Comparison of ENCODE assay signal across 8 cellular contexts in the genomic region with DNA sequence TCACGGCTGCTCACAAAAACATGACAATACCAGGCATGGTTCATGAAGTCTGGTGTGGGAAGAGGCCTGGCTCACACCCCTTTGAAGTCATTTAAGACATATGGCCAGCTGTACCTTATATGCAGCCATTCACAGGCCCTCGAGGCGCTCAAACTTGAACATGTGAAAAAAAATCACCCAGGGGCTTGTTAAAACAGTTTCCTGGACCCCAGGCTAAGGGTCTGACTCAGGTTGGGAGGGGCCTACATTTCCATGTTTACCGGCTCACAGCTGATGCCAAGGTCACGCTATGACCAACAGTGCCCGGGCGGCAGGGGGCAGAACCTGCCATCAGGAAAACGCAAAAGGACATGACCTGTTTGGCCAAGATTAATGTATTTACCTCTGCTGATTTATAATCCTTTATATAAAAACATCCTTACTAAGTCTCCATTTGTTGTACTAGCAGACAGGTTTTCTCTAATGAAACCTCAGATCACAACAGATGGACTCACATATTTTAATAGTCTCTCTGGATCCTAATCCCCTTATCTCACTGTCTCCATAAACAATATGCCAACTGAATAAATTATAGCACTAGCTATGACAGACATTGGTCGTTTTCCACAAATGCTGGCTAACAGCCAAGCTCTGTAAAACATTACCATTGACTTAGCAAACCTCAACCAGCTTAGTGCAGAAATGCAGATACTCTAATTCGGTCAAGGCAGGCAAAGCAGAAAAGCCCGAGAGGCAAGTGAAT. TPM values are rescaled to one million over a fixed set of nuclear protein-coding genes. Genes with fewer than 3 reads are reported as not detected.
DNase-seq lines count a peak whose midpoint lies in the region; ATAC-seq, FAIRE-seq and TF ChIP-seq lines count a peak whose summit lies in the region.

No MANE protein-coding gene starts in this region.

- H3K27ac ChIP-seq in kidney (ENCODE audit: low read depth in 2 of 2, low read length in 2 of 2): peak overlapping the region; percentile 62 to 81

- DNase-seq in ELR (ENCODE audit: low read depth) (peak; percentile 25), NCI-H2107 treated with DMSO at 0.1 percent for 48 hours (lab: John Stamatoyannopoulos, UW; ENCODE audit: unreplicated experiment) (peak; percentile 55), kidney (no peak), ureter (ENCODE audit: low spot score) (peak; percentile 64), CD1c-positive myeloid dendritic cell (ENCODE audit: extremely low spot score) (no peak), globus pallidus (ENCODE audit: low spot score) (no peak)
- DNase-seq in activated naive CD8-positive, alpha-beta T cell treated with anti-CD3 and anti-CD28 coated beads, Interleukin-2, amount 50 U/mL, for 24 hours: no peak

- H3K4me1 ChIP-seq in kidney (ENCODE audit: control insufficient read depth in 1 of 2, insufficient read depth in 1 of 2, low read depth in 1 of 2, low read length in 2 of 2): peaks cover 41 to 62% of the 10 kb centered on the region in 2 donors

- peak overlapping the region in 1 of 2 donors; percentile 48 for H3K9ac ChIP-seq in kidney (ENCODE audit: low read length in 2 of 2)

- TF ChIP-seq CTCF in kidney (IDR thresholded peaks at IDR 0.05; ENCODE audit: borderline replicate concordance, extremely low read depth, insufficient read depth): peak; percentile 16

- ATAC-seq in activated naive CD8-positive, alpha-beta T cell treated with anti-CD3 and anti-CD28 coated beads, Interleukin-2, amount 50 U/mL, for 24 hours: no peak
- ATAC-seq in GM18861 (IDR thresholded peaks at IDR 0.05; ENCODE audit: unreplicated experiment): no peak

- peak overlapping the region; percentile 83 for H3K27ac Mint-ChIP-seq in activated naive CD8-positive, alpha-beta T cell treated with anti-CD3 and anti-CD28 coated beads, Interleukin-2, amount 50 U/mL, for 24 hours

- intact Hi-C loops in kidney (cut with DNase I): no loop called here

- no peaks in the 10 kb centered on the region for H3K36me3 ChIP-seq in kidney (ENCODE audit: control insufficient read depth in 1 of 2, insufficient read depth in 2 of 2, low read length in 2 of 2)

- FAIRE-seq in kidney (lab: Jason Lieb, UNC): peak; percentile 54

- H3K27me3 Mint-ChIP-seq in activated naive CD8-positive, alpha-beta T cell treated with anti-CD3 and anti-CD28 coated beads, Interleukin-2, amount 50 U/mL, for 24 hours: no peaks in the 10 kb centered on the region

- H3K36me3 Mint-ChIP-seq in activated naive CD8-positive, alpha-beta T cell treated with anti-CD3 and anti-CD28 coated beads, Interleukin-2, amount 50 U/mL, for 24 hours (ENCODE audit: low read depth): peaks cover 34% of the 10 kb centered on the region

- no peaks in the 10 kb centered on the region for H3K9me3 ChIP-seq in kidney (ENCODE audit: control insufficient read depth in 1 of 2, low read length in 2 of 2)

- peak overlapping the region in 1 of 2 donors; percentile 9 for H3K4me3 ChIP-seq in kidney (ENCODE audit: low read length in 2 of 2)

- H3K4me1 Mint-ChIP-seq in activated naive CD8-positive, alpha-beta T cell treated with anti-CD3 and anti-CD28 coated beads, Interleukin-2, amount 50 U/mL, for 24 hours: peaks cover 95% of the 10 kb centered on the region

- H3K4me3 Mint-ChIP-seq in activated naive CD8-positive, alpha-beta T cell treated with anti-CD3 and anti-CD28 coated beads, Interleukin-2, amount 50 U/mL, for 24 hours: peak overlapping the region; percentile 17

- no peaks in the 10 kb centered on the region for H3K9me3 Mint-ChIP-seq in activated naive CD8-positive, alpha-beta T cell treated with anti-CD3 and anti-CD28 coated beads, Interleukin-2, amount 50 U/mL, for 24 hours

RNA-seq across cellular contexts. Expression of gene EZR, which starts 19.9 kb away (rescaled TPM):
- total RNA-seq in kidney: 636 TPM
- polyA plus RNA-seq in kidney (ENCODE audit: insufficient read depth, low read depth, low replicate concordance): 154 TPM
- 314 TPM for total RNA-seq in ureter

Comparison
In these comparisons a context has a peak if more than half of its experiments do, and no peak if none do; other contexts are left out.
1. DNase-seq: peak in ELR (single experiment), NCI-H2107 treated with DMSO at 0.1 percent for 48 hours (single experiment) and ureter (single experiment); none in activated naive CD8-positive, alpha-beta T cell treated with anti-CD3 and anti-CD28 coated beads, Interleukin-2, amount 50 U/mL, for 24 hours (single experiment), kidney (single experiment), CD1c-positive myeloid dendritic cell (single experiment) and globus pallidus (single experiment).